Comparison of ENCODE assay signal across 16 cellular contexts in genomic region chr11:57502376-57502775, GRCh38. TPM values are rescaled to one million over a fixed set of nuclear protein-coding genes. Genes with fewer than 3 reads are reported as not detected.
"Had no signal": no experiment of that assay in that cellular context is flagged by ENCODE, and none has a peak within 500 bp of the region (broad histone marks: within the 10 kb centered on the region; RNA-seq: fewer than 3 reads in every experiment).

No MANE protein-coding gene starts in this region.

- H3K4me3 ChIP-seq: upper lobe of left lung had no signal

- H3K27ac Mint-ChIP-seq: activated CD4-positive, alpha-beta memory T cell treated with anti-CD3 and anti-CD28 coated beads, Interleukin-2, amount 10 ng/mL, durations not matched to agents 7 days and 5 days; activated naive CD4-positive, alpha-beta T cell treated with anti-CD3 and anti-CD28 coated beads, Interleukin-2, amount 50 U/mL, for 24 hours; activated T-helper 2 cell treated with anti-CD3 and anti-CD28 coated beads, Interferon-gamma antibody, Interleukin-2, Interleukin-4, amounts not matched to agents 10 μg/mL and 5 μg/mL and 100 μg/mL, durations not matched to agents 14 hours and 24 hours and 36 hours; endodermal cell; memory B cell; natural killer cell had no signal

- H3K4me1 Mint-ChIP-seq: activated naive CD4-positive, alpha-beta T cell treated with anti-CD3 and anti-CD28 coated beads, Interleukin-2, amount 50 U/mL, for 24 hours had no signal

- H3K4me3 Mint-ChIP-seq: activated CD4-positive, alpha-beta memory T cell treated with anti-CD3 and anti-CD28 coated beads, Interleukin-2, amount 10 ng/mL, durations not matched to agents 7 days and 5 days; activated naive CD4-positive, alpha-beta T cell treated with anti-CD3 and anti-CD28 coated beads, Interleukin-2, amount 50 U/mL, for 24 hours; endodermal cell; memory B cell; natural killer cell had no signal

- H3K9me3 ChIP-seq: upper lobe of left lung had no signal

- DNase-seq: activated CD4-positive, alpha-beta memory T cell treated with anti-CD3 and anti-CD28 coated beads, Interleukin-2, amount 10 ng/mL, durations not matched to agents 7 days and 5 days; activated CD4-positive, alpha-beta T cell treated with anti-CD3 and anti-CD28 coated beads for 1 hour; endodermal cell; glutamatergic neuron; left colon; natural killer cell; stimulated activated CD4-positive, alpha-beta T cell treated with anti-CD3 and anti-CD28 coated beads, Interleukin-12 subunit alpha, Interleukin-12 subunit beta, amount 100 ng/mL, for 4 hours; stimulated activated naive CD4-positive, alpha-beta T cell had no signal

- H3K36me3 Mint-ChIP-seq: natural killer cell had no signal

- H3K27me3 ChIP-seq: upper lobe of left lung had no signal

- H3K27me3 Mint-ChIP-seq: activated CD4-positive, alpha-beta memory T cell treated with anti-CD3 and anti-CD28 coated beads, Interleukin-2, amount 10 ng/mL, durations not matched to agents 7 days and 5 days; activated naive CD4-positive, alpha-beta T cell treated with anti-CD3 and anti-CD28 coated beads, Interleukin-2, amount 50 U/mL, for 24 hours; memory B cell had no signal

- H3K9me3 Mint-ChIP-seq: activated CD4-positive, alpha-beta memory T cell treated with anti-CD3 and anti-CD28 coated beads, Interleukin-2, amount 10 ng/mL, durations not matched to agents 7 days and 5 days; activated naive CD4-positive, alpha-beta T cell treated with anti-CD3 and anti-CD28 coated beads, Interleukin-2, amount 50 U/mL, for 24 hours; activated T-helper 2 cell treated with anti-CD3 and anti-CD28 coated beads, Interferon-gamma antibody, Interleukin-2, Interleukin-4, amounts not matched to agents 10 μg/mL and 5 μg/mL and 100 μg/mL, durations not matched to agents 14 hours and 24 hours and 36 hours; endodermal cell; memory B cell; natural killer cell had no signal

- ATAC-seq: left colon, natural killer cell had no signal

RNA-seq across cellular contexts. Expression of gene SMTNL1, which starts 35.0 kb away (rescaled TPM):
- total RNA-seq: activated CD4-positive, alpha-beta memory T cell treated with anti-CD3 and anti-CD28 coated beads, Interleukin-2, amount 10 ng/mL, durations not matched to agents 7 days and 5 days; activated T-helper 2 cell treated with anti-CD3 and anti-CD28 coated beads, Interferon-gamma antibody, Interleukin-2, Interleukin-4, amounts not matched to agents 10 μg/mL and 5 μg/mL and 100 μg/mL, durations not matched to agents 14 hours and 24 hours and 36 hours; chondrocyte; dermis microvascular lymphatic vessel endothelial cell; left colon; mucosa of gallbladder; natural killer cell; posterior vena cava; upper lobe of left lung had no signal

RNA-seq across cellular contexts. Expression of gene RTN4RL2, which starts 42.0 kb away (rescaled TPM):
- total RNA-seq: activated T-helper 2 cell treated with anti-CD3 and anti-CD28 coated beads, Interferon-gamma antibody, Interleukin-2, Interleukin-4, amounts not matched to agents 10 μg/mL and 5 μg/mL and 100 μg/mL, durations not matched to agents 14 hours and 24 hours and 36 hours; dermis microvascular lymphatic vessel endothelial cell had no signal
